In the genomic region with DNA sequence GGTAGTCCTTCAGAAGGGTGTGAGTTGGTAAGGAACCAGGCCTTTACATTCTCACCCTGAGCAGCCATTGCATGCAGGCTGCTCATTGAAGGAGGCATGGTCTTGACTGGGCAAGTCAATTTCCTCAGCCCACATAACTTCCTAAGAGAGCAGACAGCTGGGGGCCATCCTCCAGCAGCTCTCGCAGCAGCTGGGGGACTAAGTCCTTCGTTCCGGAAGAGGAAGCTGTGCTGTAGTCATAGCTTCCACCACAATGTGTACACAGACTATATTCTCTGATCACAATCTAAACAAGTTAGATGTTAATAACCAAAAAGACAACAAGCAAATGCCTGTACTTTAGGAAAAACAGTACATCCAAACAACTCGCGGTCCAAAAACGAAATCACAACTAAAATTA, we compare ENCODE assay signal across 1 cellular context.
TF ChIP-seq lines count a peak whose summit lies in the region.

No MANE protein-coding gene starts in this region.

TF ChIP-seq in GM12878, 131 proteins besides CTCF, POLR2A, EP300 and RAD21:
- TF ChIP-seq TCF12 (IDR thresholded peaks at IDR 0.05; ENCODE audit: low read depth, low read length) (0 out of 2 replicates have a peak, but pooled peaks have one; percentile 24), ZNF622 (IDR thresholded peaks at IDR 0.05) (no peak), TCF3 (IDR thresholded peaks at IDR 0.05; ENCODE audit: borderline replicate concordance, insufficient read depth, low read depth, low read length) (0 out of 2 replicates have a peak, but pooled peaks have one; percentile 59)
TF ChIP-seq in GM12878: peak in this region for 2.
